Comparison of ENCODE assay signal across 16 cellular contexts in genomic region chr10:43576580-43576979, GRCh38. TPM values are rescaled to one million over a fixed set of nuclear protein-coding genes. Genes with fewer than 3 reads are reported as not detected.
DNase-seq lines count a peak whose midpoint lies in the region; ATAC-seq and TF ChIP-seq lines count a peak whose summit lies in the region.
"Had no signal": no experiment of that assay in that cellular context is flagged by ENCODE, and none has a peak within 500 bp of the region (broad histone marks: within the 10 kb centered on the region; RNA-seq: fewer than 3 reads in every experiment).

No MANE protein-coding gene starts in this region.

- H3K27ac ChIP-seq in CD4-positive, alpha-beta memory T cell (ENCODE audit: low read depth, low read length) = peak overlapping the region; percentile 42
- no peak overlapping the region for H3K27ac ChIP-seq in body of pancreas

- 93 to 94% methylated on average over 4 to 5 of the region's 5 CpGs for WGBS in body of pancreas, 2 donors

- no peak for TF ChIP-seq CTCF in body of pancreas (IDR thresholded peaks at IDR 0.05)

- POLR2A ChIA-PET in CD4-positive, alpha-beta memory T cell (lab: Charles Lee; ENCODE audit: partially characterized antibody) = interaction anchor here (1.1 to 3.0 kb wide), 2 partner anchors 18 to 30 kb away, joined by 3 to 27 read pairs; partner anchors contain the start of gene ZNF485
- POLR2A ChIA-PET in naive thymus-derived CD8-positive, alpha-beta T cell (lab: Charles Lee) = no interaction called here

- ATAC-seq in activated T-cell treated with anti-CD3 and anti-CD28 coated beads, Interleukin-2, amount 50 U/mL, for 72 hours (replicated peaks in 1 of 2) = peak in 1 of 2 donors; percentile 58
- ATAC-seq in naive thymus-derived CD8-positive, alpha-beta T cell = no peak
- no peak for ATAC-seq in body of pancreas

- H3K36me3 Mint-ChIP-seq in activated T-cell treated with anti-CD3 and anti-CD28 coated beads, Interleukin-2, amount 50 U/mL, for 72 hours (ENCODE audit: insufficient read depth in 2 of 2) = peaks cover 20 to 28% of the 10 kb centered on the region in 2 donors
- H3K36me3 Mint-ChIP-seq in CD4-positive, alpha-beta memory T cell = peaks cover 0 to 3% of the 10 kb centered on the region in 2 donors
- peaks cover 9% of the 10 kb centered on the region for H3K36me3 Mint-ChIP-seq in T-helper 1 cell treated with Interleukin-12 subunit alpha and Interleukin-12 subunit beta and Interleukin-4 antibody, amounts not matched to agents 30 μg/mL and 1 μg/mL, for 36 hours (ENCODE audit: low read depth)
- H3K36me3 Mint-ChIP-seq in naive thymus-derived CD8-positive, alpha-beta T cell = peaks cover 0 to 2% (median 0%) of the 10 kb centered on the region in 3 donors

- H3K27ac Mint-ChIP-seq in activated T-cell treated with anti-CD3 and anti-CD28 coated beads, Interleukin-2, amount 50 U/mL, for 72 hours = peak overlapping the region; percentile 55
- peak overlapping the region; percentile 30 to 98 (median 95) for H3K27ac Mint-ChIP-seq in CD4-positive, alpha-beta memory T cell
- no peak overlapping the region for H3K27ac Mint-ChIP-seq in T-helper 1 cell treated with Interleukin-12 subunit alpha and Interleukin-12 subunit beta and Interleukin-4 antibody, amounts not matched to agents 30 μg/mL and 1 μg/mL, for 36 hours
- H3K27ac Mint-ChIP-seq in naive thymus-derived CD8-positive, alpha-beta T cell = peak overlapping the region in 7 of 10 donors; percentile 44 to 95 (median 69)

- peak overlapping the region; percentile 46 to 61 for H3K4me3 Mint-ChIP-seq in activated T-cell treated with anti-CD3 and anti-CD28 coated beads, Interleukin-2, amount 50 U/mL, for 72 hours
- H3K4me3 Mint-ChIP-seq in CD4-positive, alpha-beta memory T cell = peak overlapping the region; percentile 67 to 90 (median 88)
- peak overlapping the region; percentile 3 for H3K4me3 Mint-ChIP-seq in T-helper 1 cell treated with Interleukin-12 subunit alpha and Interleukin-12 subunit beta and Interleukin-4 antibody, amounts not matched to agents 30 μg/mL and 1 μg/mL, for 36 hours
- peak overlapping the region in 6 of 10 donors; percentile 31 to 72 (median 52) for H3K4me3 Mint-ChIP-seq in naive thymus-derived CD8-positive, alpha-beta T cell

- CTCF ChIA-PET in CD4-positive, alpha-beta memory T cell (lab: Charles Lee; ENCODE audit: partially characterized antibody) = no interaction called here

- DNase-seq in activated T-cell treated with anti-CD3 and anti-CD28 coated beads, Interleukin-2, amount 50 U/mL, for 72 hours = no peak
- DNase-seq in activated T-cell treated with anti-CD3 and anti-CD28 coated beads, Interleukin-2, amount 50 U/mL, for 48 hours = no peak
- no peak for DNase-seq in CD4-positive, alpha-beta memory T cell
- DNase-seq in naive thymus-derived CD8-positive, alpha-beta T cell = no peak
- DNase-seq in NCI-H1092 (lab: John Stamatoyannopoulos, UW) (no peak), body of pancreas (no peak), kidney glomerular epithelial cell (lab: John Stamatoyannopoulos, UW) (no peak)
- DNase-seq: ACHN, DMS 273 treated with DMSO at 0.1 percent for 48 hours, KG1, NCI-H1105 treated with DMSO at 0.1 percent for 48 hours, NCI-H187 treated with DMSO at 0.1 percent for 48 hours, NCI-H510A, NCI-H82, SHP77 had no signal

- H3K4me1 Mint-ChIP-seq in activated T-cell treated with anti-CD3 and anti-CD28 coated beads, Interleukin-2, amount 50 U/mL, for 72 hours (ENCODE audit: low read depth) = peaks cover 36% of the 10 kb centered on the region
- peaks cover 25 to 53% (median 39%) of the 10 kb centered on the region in 4 donors for H3K4me1 Mint-ChIP-seq in CD4-positive, alpha-beta memory T cell
- peaks cover 12% of the 10 kb centered on the region for H3K4me1 Mint-ChIP-seq in T-helper 1 cell treated with Interleukin-12 subunit alpha and Interleukin-12 subunit beta and Interleukin-4 antibody, amounts not matched to agents 30 μg/mL and 1 μg/mL, for 36 hours (ENCODE audit: low read depth)
- H3K4me1 Mint-ChIP-seq in naive thymus-derived CD8-positive, alpha-beta T cell = peaks cover 14 to 48% (median 42%) of the 10 kb centered on the region in 4 donors

- no peaks in the 10 kb centered on the region for H3K9me3 ChIP-seq in CD4-positive, alpha-beta memory T cell (ENCODE audit: control insufficient read depth in 1 of 2, low read length in 2 of 2)
- no peaks in the 10 kb centered on the region for H3K9me3 ChIP-seq in body of pancreas

- H3K36me3 ChIP-seq in CD4-positive, alpha-beta memory T cell (ENCODE audit: insufficient read depth, low read length) = no peaks in the 10 kb centered on the region
- H3K36me3 ChIP-seq in body of pancreas (replicated peaks in 1 of 2; ENCODE audit: insufficient read depth in 1 of 2, low read depth in 2 of 2) = no peaks in the 10 kb centered on the region

- intact Hi-C loops in CD4-positive, alpha-beta memory T cell (cut with micrococcal nuclease) = loop anchor here (2.0 to 10.0 kb wide), 2 partner anchors 18 to 212 kb away; no protein-coding TSS in a partner anchor
- intact Hi-C loops in body of pancreas (cut with DNase I) = no loop called here

- TF ChIP-seq POLR2A in body of pancreas (IDR thresholded peaks at IDR 0.05) = no peak

- H3K9me3 Mint-ChIP-seq in activated T-cell treated with anti-CD3 and anti-CD28 coated beads, Interleukin-2, amount 50 U/mL, for 72 hours = peaks cover 17 to 23% of the 10 kb centered on the region in 2 donors
- H3K9me3 Mint-ChIP-seq in CD4-positive, alpha-beta memory T cell = peaks cover 0 to 7% (median 3%) of the 10 kb centered on the region in 8 donors
- H3K9me3 Mint-ChIP-seq in T-helper 1 cell treated with Interleukin-12 subunit alpha and Interleukin-12 subunit beta and Interleukin-4 antibody, amounts not matched to agents 30 μg/mL and 1 μg/mL, for 36 hours = peaks cover 36% of the 10 kb centered on the region
- H3K9me3 Mint-ChIP-seq in naive thymus-derived CD8-positive, alpha-beta T cell = peaks cover 0 to 32% (median 3%) of the 10 kb centered on the region in 9 donors

- no peak overlapping the region for H3K4me3 ChIP-seq in CD4-positive, alpha-beta memory T cell (ENCODE audit: low read length in 2 of 2)
- H3K4me3 ChIP-seq in body of pancreas = no peak overlapping the region

- H3K27me3 Mint-ChIP-seq in activated T-cell treated with anti-CD3 and anti-CD28 coated beads, Interleukin-2, amount 50 U/mL, for 72 hours (ENCODE audit: low read depth) = no peaks in the 10 kb centered on the region
- no peaks in the 10 kb centered on the region for H3K27me3 Mint-ChIP-seq in CD4-positive, alpha-beta memory T cell
- H3K27me3 Mint-ChIP-seq in T-helper 1 cell treated with Interleukin-12 subunit alpha and Interleukin-12 subunit beta and Interleukin-4 antibody, amounts not matched to agents 30 μg/mL and 1 μg/mL, for 36 hours (ENCODE audit: low read depth) = peaks cover 4% of the 10 kb centered on the region
- H3K27me3 Mint-ChIP-seq in naive thymus-derived CD8-positive, alpha-beta T cell = no peaks in the 10 kb centered on the region

- H3K4me1 ChIP-seq in CD4-positive, alpha-beta memory T cell (ENCODE audit: insufficient read depth, low read length) = peaks cover 37% of the 10 kb centered on the region
- peaks cover 16% of the 10 kb centered on the region for H3K4me1 ChIP-seq in body of pancreas

- no peaks in the 10 kb centered on the region for H3K27me3 ChIP-seq in CD4-positive, alpha-beta memory T cell (ENCODE audit: insufficient read depth, low read length)
- no peaks in the 10 kb centered on the region for H3K27me3 ChIP-seq in body of pancreas

RNA-seq across cellular contexts. Expression of gene ZNF239, which starts 2.2 kb away (rescaled TPM):
- 1 to 10 TPM; 1.3 to 2.6 TPM for total RNA-seq in activated T-cell treated with anti-CD3 and anti-CD28 coated beads, Interleukin-2, amount 50 U/mL, for 72 hours
- total RNA-seq in CD4-positive, alpha-beta memory T cell = 1 to 10 TPM; 5.8 to 6.2 TPM
- 1 to 10 TPM; 1.6 to 1.9 TPM for polyA plus RNA-seq in CD4-positive, alpha-beta memory T cell
- 1 to 10 TPM; 4.8 to 6.0 TPM for total RNA-seq in naive thymus-derived CD8-positive, alpha-beta T cell
- 1 to 10 TPM in 2 of 3 donors, under 1 TPM in 1; 0.98 to 3.2 (median 1.9) TPM for polyA plus RNA-seq in naive thymus-derived CD8-positive, alpha-beta T cell
- 10 to 100 TPM in 1 of 2 donors, 1 to 10 TPM in 1; 4.9 to 10.2 TPM for total RNA-seq in body of pancreas

RNA-seq across cellular contexts. Expression of gene ZNF485, which starts 29.7 kb away (rescaled TPM):
- 1 to 10 TPM; 2.8 to 4.6 TPM for total RNA-seq in activated T-cell treated with anti-CD3 and anti-CD28 coated beads, Interleukin-2, amount 50 U/mL, for 72 hours
- 10 to 100 TPM in 1 of 2 experiments, 1 to 10 TPM in 1; 9.0 to 10.4 TPM for total RNA-seq in CD4-positive, alpha-beta memory T cell
- 1 to 10 TPM; 4.7 to 5.6 TPM for polyA plus RNA-seq in CD4-positive, alpha-beta memory T cell
- 10 to 100 TPM; 11.7 to 12.6 TPM for total RNA-seq in naive thymus-derived CD8-positive, alpha-beta T cell
- 1 to 10 TPM; 4.5 to 6.8 (median 5.9) TPM for polyA plus RNA-seq in naive thymus-derived CD8-positive, alpha-beta T cell
- 1 to 10 TPM; 9.6 to 9.9 TPM for total RNA-seq in body of pancreas

Comparison
In these comparisons a context has a peak if more than half of its experiments do, and no peak if none do; other contexts are left out.
1. H3K4me3 Mint-ChIP-seq: peak in every context shown above with its lines; median percentile 88 in CD4-positive, alpha-beta memory T cell; 54 in activated T-cell treated with anti-CD3 and anti-CD28 coated beads, Interleukin-2, amount 50 U/mL, for 72 hours; 52 in naive thymus-derived CD8-positive, alpha-beta T cell; 3 in T-helper 1 cell treated with Interleukin-12 subunit alpha and Interleukin-12 subunit beta and Interleukin-4 antibody, amounts not matched to agents 30 μg/mL and 1 μg/mL, for 36 hours.